ENCODE assay signal across 25 cellular contexts in the genomic region with DNA sequence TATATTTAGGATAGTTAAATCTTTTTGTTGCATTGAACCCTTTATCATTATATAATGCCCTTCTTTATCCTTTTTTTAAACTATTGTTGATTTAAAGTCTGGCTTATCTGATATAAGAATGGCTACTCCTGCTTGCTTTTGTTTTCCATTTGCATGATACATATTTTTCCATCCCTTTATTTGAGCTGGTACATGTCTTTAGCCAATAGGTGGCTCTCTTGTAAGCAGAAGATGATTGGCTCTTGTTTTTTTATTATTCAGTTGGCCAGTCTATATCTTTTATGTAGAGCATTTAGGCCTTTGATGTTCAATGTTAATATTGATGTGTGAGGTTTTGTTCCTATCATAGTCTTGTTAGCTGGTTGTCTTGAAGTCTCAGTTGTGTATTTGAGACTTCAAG.
DNase-seq lines count a peak whose midpoint lies in the region; TF ChIP-seq lines count a peak whose summit lies in the region.
"Had no signal": no experiment of that assay in that cellular context is flagged by ENCODE, and none has a peak within 500 bp of the region (broad histone marks: within the 10 kb centered on the region; RNA-seq: fewer than 3 reads in every experiment).

No MANE protein-coding gene starts in this region.

- no peak overlapping the region for H3K27ac Mint-ChIP-seq in chondrocyte (ENCODE audit: unreplicated experiment)
- H3K27ac Mint-ChIP-seq: memory B cell; stimulated activated naive CD8-positive, alpha-beta T cell treated with anti-CD3 and anti-CD28 coated beads, Interleukin-15, Interleukin-2, amounts not matched to agents 100 ng/mL and 50 ng/mL, for 24 hours had no signal

- DNase-seq in GM10266 (ENCODE audit: extremely low spot score) (no peak), NAMALWA (ENCODE audit: low spot score) (peak; percentile 13), chondrocyte (ENCODE audit: low spot score) (no peak), coronary artery (ENCODE audit: low spot score) (no peak), GM03348 (ENCODE audit: low spot score) (no peak), AG20443 (ENCODE audit: low spot score) (no peak)
- no peak for DNase-seq in activated T-cell treated with anti-CD3 and anti-CD28 coated beads, Interleukin-2, amount 50 U/mL, for 48 hours
- DNase-seq: ACHN; activated CD4-positive, alpha-beta T cell treated with anti-CD3 and anti-CD28 coated beads, Interleukin-2, amount 50 U/mL, for 48 hours; activated naive CD4-positive, alpha-beta T cell treated with anti-CD3 and anti-CD28 coated beads, Interleukin-2, amount 50 U/mL, for 16 hours; amygdala; C1 segment of cervical spinal cord; Calu3; colonic mucosa; effector memory CD4-positive, alpha-beta T cell; erythroblast; left colon; MG63; NCI-H1436; NCI-H774; ovary had no signal

- H3K4me3 Mint-ChIP-seq in chondrocyte (ENCODE audit: unreplicated experiment) = no peak overlapping the region
- H3K4me3 Mint-ChIP-seq: memory B cell; stimulated activated naive CD8-positive, alpha-beta T cell treated with anti-CD3 and anti-CD28 coated beads, Interleukin-15, Interleukin-2, amounts not matched to agents 100 ng/mL and 50 ng/mL, for 24 hours had no signal

- H3K4me1 Mint-ChIP-seq in chondrocyte (ENCODE audit: low read depth) = peaks cover 6% of the 10 kb centered on the region
- H3K4me1 Mint-ChIP-seq: memory B cell had no signal

- H3K4me3 ChIP-seq in coronary artery = no peak overlapping the region
- H3K4me3 ChIP-seq: colonic mucosa, hepatocyte, MG63, ovary had no signal

- peaks cover 5% of the 10 kb centered on the region for H3K9me3 Mint-ChIP-seq in chondrocyte (ENCODE audit: low read depth)
- H3K9me3 Mint-ChIP-seq: memory B cell had no signal

- H3K27me3 Mint-ChIP-seq in chondrocyte (ENCODE audit: low read depth) = peaks cover 28% of the 10 kb centered on the region

- H3K27ac ChIP-seq in 22Rv1 = no peak overlapping the region
- no peak overlapping the region for H3K27ac ChIP-seq in coronary artery
- H3K27ac ChIP-seq: colonic mucosa, hepatocyte, ovary had no signal

- TF ChIP-seq CTCF in 22Rv1 (IDR thresholded peaks at IDR 0.05) = peak; percentile 27
- peak; percentile 11 for TF ChIP-seq CTCF in GM10266 (IDR thresholded peaks at IDR 0.05; ENCODE audit: control insufficient read depth, insufficient read depth, low read depth, missing control alignments)
- TF ChIP-seq CTCF in chondrocyte (IDR thresholded peaks at IDR 0.05) = peak; percentile 40
- no peak for TF ChIP-seq CTCF in coronary artery (IDR thresholded peaks at IDR 0.05)

- peaks cover 2% of the 10 kb centered on the region for H3K36me3 Mint-ChIP-seq in chondrocyte (ENCODE audit: low read depth)
- H3K36me3 Mint-ChIP-seq: memory B cell had no signal
